ENCODE assay signal across 1 cellular context in genomic region chr2:190977505-190977904, GRCh38.
TF ChIP-seq lines count a peak whose summit lies in the region.

No MANE protein-coding gene starts in this region.

TF ChIP-seq in HepG2, 621 proteins besides CTCF, POLR2A, EP300 and RAD21:
- TF ChIP-seq ZNF484 (CRISPR knock-in tag; IDR thresholded peaks at IDR 0.05; ENCODE audit: borderline replicate concordance, low read depth): no peak
- no peak for TF ChIP-seq NR3C1 (CRISPR knock-in tag; IDR thresholded peaks at IDR 0.05)
- no peak for TF ChIP-seq ZNF276 (CRISPR knock-in tag; IDR thresholded peaks at IDR 0.05; ENCODE audit: low read depth)
- TF ChIP-seq ZBTB40 (IDR thresholded peaks at IDR 0.05): no peak
- no peak for TF ChIP-seq ZBTB40 (CRISPR knock-in tag; IDR thresholded peaks at IDR 0.05)
- no peak for TF ChIP-seq PAX8 (CRISPR knock-in tag; IDR thresholded peaks at IDR 0.05; ENCODE audit: borderline replicate concordance)
- no peak for TF ChIP-seq ZSCAN29 (CRISPR knock-in tag; conservative IDR thresholded peaks at IDR 0.05)
- no peak for TF ChIP-seq HHEX (CRISPR knock-in tag; IDR thresholded peaks at IDR 0.05)
- no peak for TF ChIP-seq ZNF17 (CRISPR knock-in tag; IDR thresholded peaks at IDR 0.05)
- TF ChIP-seq ATF7-NPFF (CRISPR knock-in tag; IDR thresholded peaks at IDR 0.05; ENCODE audit: low read depth): no peak
- no peak for TF ChIP-seq RCOR2 (CRISPR knock-in tag; IDR thresholded peaks at IDR 0.05)
- TF ChIP-seq KLF9 (CRISPR knock-in tag; IDR thresholded peaks at IDR 0.05; ENCODE audit: low read depth): no peak
- TF ChIP-seq AKAP8 (CRISPR knock-in tag; IDR thresholded peaks at IDR 0.05): no peak
- TF ChIP-seq ETV6 (CRISPR knock-in tag; conservative IDR thresholded peaks at IDR 0.05): no peak
- TF ChIP-seq E2F1 (CRISPR knock-in tag; IDR thresholded peaks at IDR 0.05): no peak
- no peak for TF ChIP-seq ZNF678 (CRISPR knock-in tag; IDR thresholded peaks at IDR 0.05)
- no peak for TF ChIP-seq ZNF781 (CRISPR knock-in tag; IDR thresholded peaks at IDR 0.05; ENCODE audit: borderline replicate concordance, not compliant biosample characterization)
- no peak for TF ChIP-seq GTF3A (CRISPR knock-in tag; conservative IDR thresholded peaks at IDR 0.05)
- no peak for TF ChIP-seq ZNF772 (CRISPR knock-in tag; IDR thresholded peaks at IDR 0.05)
- no peak for TF ChIP-seq ZNF75D (CRISPR knock-in tag; IDR thresholded peaks at IDR 0.05; ENCODE audit: borderline replicate concordance)
- TF ChIP-seq ZNF878 (CRISPR knock-in tag; IDR thresholded peaks at IDR 0.05): no peak
TF ChIP-seq in HepG2: peak in this region for 0.
